In the genomic region with DNA sequence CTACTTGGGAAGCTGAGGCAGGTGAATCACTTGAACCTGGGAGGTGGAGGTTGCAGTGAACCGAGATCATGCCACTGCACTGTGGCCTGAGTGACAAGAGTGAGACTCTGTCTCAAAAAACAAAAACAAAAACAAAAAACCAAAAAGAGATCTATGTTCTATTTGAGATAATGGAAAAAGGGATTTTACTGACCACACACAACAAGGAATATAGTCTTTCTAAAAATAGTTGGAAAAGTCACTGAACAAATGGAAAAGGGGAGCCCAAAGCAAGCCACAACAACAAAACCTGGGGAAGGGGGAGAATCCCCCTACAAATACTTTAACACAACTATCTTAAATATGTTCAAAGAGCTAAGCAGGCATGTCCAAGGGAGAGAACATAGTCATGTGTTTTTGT, we compare ENCODE assay signal across 10 cellular contexts. TPM values are rescaled to one million over a fixed set of nuclear protein-coding genes. Genes with fewer than 3 reads are reported as not detected.
"Had no signal": no experiment of that assay in that cellular context is flagged by ENCODE, and none has a peak within 500 bp of the region (broad histone marks: within the 10 kb centered on the region; RNA-seq: fewer than 3 reads in every experiment).

No MANE protein-coding gene starts in this region.

- FAIRE-seq: HepG2, HTR-8/SVneo had no signal

- H3K27ac Mint-ChIP-seq: IgD-negative memory B cell had no signal

- ATAC-seq: HepG2 had no signal

- H3K9ac ChIP-seq: KMS-11 had no signal

- H3K4me1 Mint-ChIP-seq: IgD-negative memory B cell had no signal

- H3K4me2 ChIP-seq: KMS-11 had no signal

- DNase-seq: IMR-90, KBM-7, KG1 had no signal

- H3K27ac ChIP-seq: HL-60, KMS-11 had no signal

- H3K4me3 Mint-ChIP-seq: IgD-negative memory B cell had no signal

- H3K36me3 Mint-ChIP-seq: IgD-negative memory B cell had no signal

- H3K27me3 Mint-ChIP-seq: IgD-negative memory B cell had no signal

RNA-seq across cellular contexts. Expression of a gene that starts 37.4 kb away (rescaled TPM):
- total RNA-seq: HepG2, HT-29, HT1080, IMR-90 had no signal
- polyA plus RNA-seq: HepG2, IgD-negative memory B cell, IMR-90 had no signal
